ENCODE assay signal across 8 cellular contexts in genomic region chr2:13056259-13056843, GRCh38.
A peak's percentile ranks its signal among the peaks of the same experiment; 100 is the strongest.
DNase-seq lines count a peak whose midpoint lies in the region; ATAC-seq and TF ChIP-seq lines count a peak whose summit lies in the region.

No MANE protein-coding gene starts in this region.

- TF ChIP-seq CTCF in esophagus squamous epithelium (IDR thresholded peaks at IDR 0.05) (peak in 5 of 6 experiments; percentile 23 to 52 (median 37)), smooth muscle cell (IDR thresholded peaks at IDR 0.05; ENCODE audit: borderline replicate concordance, insufficient read depth, poor library complexity, severe bottlenecking) (peak; percentile 56)

- ATAC-seq in HG03159 (IDR thresholded peaks at IDR 0.05; ENCODE audit: unreplicated experiment) (no peak), HG03175 (IDR thresholded peaks at IDR 0.05; ENCODE audit: unreplicated experiment) (no peak)

- 30 to 38% methylated on average over 3 of the region's 3 CpGs for WGBS in esophagus squamous epithelium, 2 donors
- WGBS in smooth muscle cell (ENCODE audit: low lambda C conversion rate) = 57% methylated on average over 3 of the region's 3 CpGs

- H3K4me3 ChIP-seq in esophagus squamous epithelium (no peak overlapping the region), smooth muscle cell (no peak overlapping the region)

- H3K36me3 ChIP-seq in esophagus squamous epithelium (no peaks in the 10 kb centered on the region), smooth muscle cell (ENCODE audit: low read depth) (no peaks in the 10 kb centered on the region)

- DNase-seq in NCI-H510A treated with DMSO at 0.1 percent for 48 hours (lab: John Stamatoyannopoulos, UW) = peak; percentile 43
- no peak for DNase-seq in NCI-H510A (lab: John Stamatoyannopoulos, UW)
- DNase-seq in NCI-H748 treated with DMSO at 0.1 percent for 48 hours (lab: John Stamatoyannopoulos, UW) = peak; percentile 25
- no peak for DNase-seq in esophagus squamous epithelium (lab: John Stamatoyannopoulos, UW)
- no peak for DNase-seq in smooth muscle cell (lab: John Stamatoyannopoulos, UW; ENCODE audit: unreplicated experiment)
- no peak for DNase-seq in stimulated activated CD4-positive, alpha-beta T cell treated with anti-CD3 and anti-CD28 coated beads, Interleukin-12 subunit alpha, Interleukin-12 subunit beta, amount 100 ng/mL, for 4 hours

- H4K20me1 ChIP-seq in smooth muscle cell (ENCODE audit: low read depth) = no peaks in the 10 kb centered on the region

- no peaks in the 10 kb centered on the region for H3K79me2 ChIP-seq in smooth muscle cell (ENCODE audit: low read depth)

- H3F3A ChIP-seq in smooth muscle cell (ENCODE audit: low read depth) = no peaks in the 10 kb centered on the region

- H3K9ac ChIP-seq in smooth muscle cell (ENCODE audit: low read depth) = no peak overlapping the region

- no peaks in the 10 kb centered on the region for H3K9me3 ChIP-seq in esophagus squamous epithelium
- H3K9me3 ChIP-seq in smooth muscle cell (replicated peaks; ENCODE audit: low read depth) = no peaks in the 10 kb centered on the region

- H3K4me1 ChIP-seq in esophagus squamous epithelium (no peaks in the 10 kb centered on the region), smooth muscle cell (ENCODE audit: low read depth) (no peaks in the 10 kb centered on the region)

- no peak overlapping the region for H2AFZ ChIP-seq in smooth muscle cell (ENCODE audit: low read depth)

- no peak overlapping the region for H3K4me2 ChIP-seq in smooth muscle cell

- no peak for TF ChIP-seq POLR2A in esophagus squamous epithelium (IDR thresholded peaks at IDR 0.05)

- H3K27ac ChIP-seq in esophagus squamous epithelium = no peak overlapping the region
- H3K27ac ChIP-seq in smooth muscle cell (ENCODE audit: low read depth) = no peak overlapping the region

- H3K27me3 ChIP-seq in esophagus squamous epithelium (no peaks in the 10 kb centered on the region), smooth muscle cell (ENCODE audit: low read depth) (no peaks in the 10 kb centered on the region)

- intact Hi-C loops in esophagus squamous epithelium (cut with DNase I) = no loop called here

Comparison
In these comparisons a context has a peak if more than half of its experiments do, and no peak if none do; other contexts are left out.
1. DNase-seq: peak in NCI-H510A treated with DMSO at 0.1 percent for 48 hours (single experiment) and NCI-H748 treated with DMSO at 0.1 percent for 48 hours (single experiment); none in NCI-H510A (single experiment), esophagus squamous epithelium (single experiment), smooth muscle cell (single experiment) and stimulated activated CD4-positive, alpha-beta T cell treated with anti-CD3 and anti-CD28 coated beads, Interleukin-12 subunit alpha, Interleukin-12 subunit beta, amount 100 ng/mL, for 4 hours (single experiment).